In the genomic region with DNA sequence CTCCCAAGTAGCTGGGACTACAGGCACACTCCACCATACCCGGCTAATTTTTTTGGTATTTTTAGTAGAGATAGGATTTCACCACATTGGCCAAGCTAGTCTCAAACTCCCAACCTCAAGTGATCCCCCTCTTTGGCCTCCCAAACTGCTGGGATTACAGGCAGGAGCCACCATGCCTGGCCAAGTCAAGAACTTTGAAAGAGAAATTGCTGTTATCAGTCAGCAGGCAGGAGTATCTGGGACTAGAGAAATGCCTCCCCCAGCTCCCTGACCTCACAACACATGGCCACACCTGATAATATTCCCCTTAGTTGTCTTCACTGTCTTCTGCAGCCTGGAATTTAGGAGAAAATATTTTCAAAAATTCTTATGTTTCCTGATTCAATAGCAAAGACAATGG, we compare ENCODE assay signal across 1 cellular context.
TF ChIP-seq lines count a peak whose summit lies in the region.

No MANE protein-coding gene starts in this region.

TF ChIP-seq in H1, 55 proteins besides CTCF, POLR2A, EP300 and RAD21:
- TF ChIP-seq TAF7 (optimal IDR thresholded peaks at IDR 0.05; ENCODE audit: borderline replicate concordance, low read depth, low read length): no peak
- TF ChIP-seq YY1 (IDR thresholded peaks at IDR 0.05; ENCODE audit: low read depth, low read length): no peak
- TF ChIP-seq ZNF274 (IDR thresholded peaks at IDR 0.05; ENCODE audit: borderline replicate concordance, extremely low read depth, low read length): no peak
- TF ChIP-seq JUN (IDR thresholded peaks at IDR 0.05; ENCODE audit: low read depth, low read length): no peak
- TF ChIP-seq CBX8 (IDR thresholded peaks at IDR 0.05; ENCODE audit: borderline replicate concordance, low read depth, low read length): no peak
- TF ChIP-seq TAF1 (IDR thresholded peaks at IDR 0.05; ENCODE audit: low read depth, low read length): no peak
- no peak for TF ChIP-seq SIN3A (conservative IDR thresholded peaks at IDR 0.05 in 1 of 2, IDR thresholded peaks at IDR 0.05 in 1 of 2; ENCODE audit: low read depth in 1 of 2, low read length in 2 of 2)
- no peak for TF ChIP-seq TCF12 (IDR thresholded peaks at IDR 0.05; ENCODE audit: low read depth, low read length)
- TF ChIP-seq SUZ12 (IDR thresholded peaks at IDR 0.05; ENCODE audit: low read length): no peak
- TF ChIP-seq HDAC2 (IDR thresholded peaks at IDR 0.05; ENCODE audit: borderline replicate concordance in 1 of 2, low read depth in 2 of 2, low read length in 2 of 2): no peak
- TF ChIP-seq EGR1 (IDR thresholded peaks at IDR 0.05; ENCODE audit: borderline replicate concordance, low read depth, low read length): no peak
- no peak for TF ChIP-seq POLR2AphosphoS5 (IDR thresholded peaks at IDR 0.05; ENCODE audit: low read depth, low read length)
- TF ChIP-seq CBX5 (IDR thresholded peaks at IDR 0.05; ENCODE audit: low read depth, low read length): no peak
- TF ChIP-seq CHD2 (IDR thresholded peaks at IDR 0.05; ENCODE audit: low read length): no peak
- no peak for TF ChIP-seq KDM5A (IDR thresholded peaks at IDR 0.05; ENCODE audit: low read length)
